In the genomic region with DNA sequence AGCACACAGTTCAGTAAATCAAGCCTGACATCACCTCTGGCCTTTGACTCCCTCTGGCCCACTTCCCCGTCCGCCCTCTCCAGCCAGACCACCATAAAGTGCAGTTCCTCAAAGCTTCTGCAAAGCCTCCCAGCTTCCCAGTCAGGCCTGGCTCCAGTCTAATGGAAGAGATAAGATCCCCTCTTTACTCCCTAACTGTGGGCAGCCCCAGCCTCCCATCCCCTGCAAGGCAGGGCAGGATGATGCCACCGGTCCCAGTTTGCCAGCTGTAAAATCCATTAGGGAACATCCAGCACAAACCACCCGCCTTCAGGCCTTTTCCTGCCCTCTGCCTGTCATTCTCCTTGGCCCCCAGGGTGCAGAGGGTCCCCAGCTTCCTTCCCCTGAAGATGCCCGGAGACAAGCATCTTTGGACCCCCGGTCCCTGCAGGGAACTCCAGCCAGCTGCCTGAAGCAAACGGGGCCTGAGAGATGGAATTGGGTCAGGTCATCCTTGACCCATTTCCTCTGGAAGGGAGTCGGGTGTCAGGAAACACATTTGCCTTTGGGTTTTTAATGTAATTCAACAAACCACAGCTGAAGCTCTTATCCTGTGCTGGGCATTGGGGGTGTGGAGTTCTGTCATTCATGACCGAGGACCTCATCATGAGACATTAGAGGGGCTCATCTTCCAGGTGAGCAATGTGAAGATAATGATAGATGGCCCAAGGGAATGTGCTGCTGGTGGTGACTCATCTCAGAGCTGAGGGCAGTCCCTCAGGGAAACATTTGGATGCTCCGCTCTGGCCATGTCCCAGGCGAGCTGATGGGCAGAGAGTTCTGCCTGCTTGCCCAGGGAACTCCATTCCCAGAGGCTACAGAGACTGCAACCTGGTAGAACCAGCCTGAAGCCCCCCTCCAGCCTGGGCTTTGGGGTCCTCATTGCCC, we compare ENCODE assay signal across 20 cellular contexts.
DNase-seq lines count a peak whose midpoint lies in the region; ATAC-seq and TF ChIP-seq lines count a peak whose summit lies in the region.
"Had no signal": no experiment of that assay in that cellular context is flagged by ENCODE, and none has a peak within 500 bp of the region (broad histone marks: within the 10 kb centered on the region; RNA-seq: fewer than 3 reads in every experiment).

No MANE protein-coding gene starts in this region.

- H3F3A ChIP-seq in GM23248 (ENCODE audit: insufficient read depth) (no peaks in the 10 kb centered on the region), SK-N-SH (replicated peaks; ENCODE audit: insufficient read depth) (no peaks in the 10 kb centered on the region)

- H3K4me1 ChIP-seq in GM23248 (ENCODE audit: insufficient read depth), result no peaks in the 10 kb centered on the region
- peaks cover 0 to 45% of the 10 kb centered on the region in 2 experiments; a peak in 1 of 4 replicates for H3K4me1 ChIP-seq in SK-N-SH (ENCODE audit: control insufficient read depth in 1 of 2, insufficient read depth in 2 of 2, low read depth in 1 of 2, low read length in 1 of 2)
- H3K4me1 ChIP-seq: upper lobe of left lung had no signal

- no peaks in the 10 kb centered on the region for H3K9me3 ChIP-seq in GM23248 (ENCODE audit: low read depth)
- no peaks in the 10 kb centered on the region for H3K9me3 ChIP-seq in SK-N-SH
- H3K9me3 ChIP-seq: upper lobe of left lung had no signal

- H3K79me2 ChIP-seq in GM23248 (ENCODE audit: insufficient read depth), result no peaks in the 10 kb centered on the region
- no peaks in the 10 kb centered on the region for H3K79me2 ChIP-seq in SK-N-SH (ENCODE audit: insufficient read depth)

- ATAC-seq in HG02885 (IDR thresholded peaks at IDR 0.05; ENCODE audit: poor library complexity, unreplicated experiment) (no peak), GM21515 (IDR thresholded peaks at IDR 0.05; ENCODE audit: unreplicated experiment) (no peak)

- H3K4me2 ChIP-seq in GM23248 (ENCODE audit: unreplicated experiment), result no peak overlapping the region
- no peak overlapping the region for H3K4me2 ChIP-seq in SK-N-SH

- H2AFZ ChIP-seq in GM23248 (no peak overlapping the region), SK-N-SH (ENCODE audit: low read depth) (no peak overlapping the region)

- 65 to 68% methylated on average over 10 to 11 of the region's 11 CpGs for WGBS in GM23248 (ENCODE audit: low coverage in 1 of 2, low lambda C conversion rate in 2 of 2, missing lambda C conversion rate in 2 of 2), 2 experiments
- WGBS in SK-N-SH (ENCODE audit: low lambda C conversion rate), result 44% methylated on average over 9 of the region's 11 CpGs

- POLR2A ChIA-PET in SK-N-SH (lab: Yijun Ruan, JAX), result interaction anchor here (0.6 to 1.4 kb wide), 4 partner anchors 15 to 682 kb away, joined by 3 read pairs; no protein-coding TSS in a partner anchor

- H4K20me1 ChIP-seq in GM23248 (ENCODE audit: insufficient read depth) (no peaks in the 10 kb centered on the region), SK-N-SH (ENCODE audit: insufficient read depth) (no peaks in the 10 kb centered on the region)

- no peaks in the 10 kb centered on the region for H3K36me3 ChIP-seq in GM23248 (ENCODE audit: low read depth)
- no peaks in the 10 kb centered on the region for H3K36me3 ChIP-seq in SK-N-SH (replicated peaks in 1 of 2; ENCODE audit: control insufficient read depth in 1 of 2, insufficient read depth in 2 of 2, low read length in 1 of 2)

- H3K4me3 ChIP-seq in GM23248 (no peak overlapping the region), SK-N-SH (ENCODE audit: low read depth in 2 of 2, low read length in 1 of 2) (no peak overlapping the region)
- H3K4me3 ChIP-seq: SK-N-MC, upper lobe of left lung had no signal

- TF ChIP-seq RAD21 in SK-N-SH (IDR thresholded peaks at IDR 0.05; ENCODE audit: low read length), result peak; percentile 41

- no peaks in the 10 kb centered on the region for H3K27me3 ChIP-seq in GM23248 (replicated peaks; ENCODE audit: insufficient read depth)
- no peaks in the 10 kb centered on the region for H3K27me3 ChIP-seq in SK-N-SH (ENCODE audit: insufficient read depth)
- H3K27me3 ChIP-seq: upper lobe of left lung had no signal

- H3K9me2 ChIP-seq in GM23248 (ENCODE audit: insufficient read depth) (no peaks in the 10 kb centered on the region), SK-N-SH (no peaks in the 10 kb centered on the region)

- no peak overlapping the region for H3K27ac ChIP-seq in GM23248
- peak overlapping the region in 1 of 2 experiments; percentile 81; a peak in 2 of 4 replicates for H3K27ac ChIP-seq in SK-N-SH (ENCODE audit: low read depth in 2 of 2, low read length in 1 of 2)
- no peak overlapping the region for H3K27ac ChIP-seq in substantia nigra (ENCODE audit: low read depth, low read length, poor library complexity, severe bottlenecking)
- H3K27ac ChIP-seq: SK-N-MC, upper lobe of left lung had no signal

- DNase-seq in A172 (ENCODE audit: low spot score), result peak; percentile 21
- DNase-seq in GM23248, result peak; percentile 47
- peak; percentile 87 for DNase-seq in SK-N-SH
- DNase-seq in left kidney (ENCODE audit: low read depth, low spot score), result peak; percentile 65
- no peak for DNase-seq in substantia nigra (lab: John Stamatoyannopoulos, UW)
- DNase-seq in GM13976 (ENCODE audit: low spot score), result no peak
- DNase-seq: ACHN; activated CD4-positive, alpha-beta T cell treated with anti-CD3 and anti-CD28 coated beads, Interleukin-2, amount 10 ng/mL, durations not matched to agents 7 days and 5 days; activated naive CD4-positive, alpha-beta T cell treated with anti-CD3 and anti-CD28 coated beads, Interleukin-2, amount 10 ng/mL, durations not matched to agents 7 days and 5 days; activated T-cell treated with anti-CD3 and anti-CD28 coated beads for 4 hours; DMS79; kidney glomerular epithelial cell; midbrain; NCI-H1092; NCI-H2107; NCI-H526 treated with DMSO at 0.1 percent for 48 hours; upper lobe of left lung had no signal

- TF ChIP-seq EP300 in SK-N-SH (IDR thresholded peaks at IDR 0.05; ENCODE audit: borderline replicate concordance in 1 of 2, low read depth in 1 of 2, low read length in 1 of 2), result peak in 1 of 2 experiments; percentile 73; a peak in 2 of 4 replicates

- TF ChIP-seq CTCF in SK-N-SH (IDR thresholded peaks at IDR 0.05), result no peak
- no peak for TF ChIP-seq CTCF in GM13976 (IDR thresholded peaks at IDR 0.05; ENCODE audit: borderline replicate concordance, control extremely low read depth, extremely low read depth, insufficient read depth, missing control alignments)

- CTCF ChIA-PET in SK-N-SH (lab: Yijun Ruan, JAX), result interaction anchor here (1.0 to 2.8 kb wide), 7 partner anchors 11 to 105 kb away, joined by 3 to 8 read pairs (median 4); no protein-coding TSS in a partner anchor

- in situ Hi-C loops in GM23248 (cut with MboI) (no loop called here), GM13976 (cut with MboI; ENCODE audit: low sequenced_read_pairs, unreplicated experiment) (no loop called here)

- H3K9ac ChIP-seq in GM23248 (no peak overlapping the region), SK-N-SH (no peak overlapping the region)

TF ChIP-seq in SK-N-SH, 30 proteins besides CTCF, POLR2A, EP300 and RAD21:
- 0 out of 2 replicates have a peak, but pooled peaks have one; percentile 17 for TF ChIP-seq FOSL2 (IDR thresholded peaks at IDR 0.05; ENCODE audit: borderline replicate concordance, low read depth)
- TF ChIP-seq GATA2 (CRISPR knock-in tag; IDR thresholded peaks at IDR 0.05), result peak; percentile 91
- TF ChIP-seq FOXJ3 (CRISPR knock-in tag; IDR thresholded peaks at IDR 0.05), result peak; percentile 77; the same call in 1 of the 2 replicates
- TF ChIP-seq TEAD4 (IDR thresholded peaks at IDR 0.05; ENCODE audit: borderline replicate concordance, insufficient read depth), result no peak
- TF ChIP-seq, protein P1, sequence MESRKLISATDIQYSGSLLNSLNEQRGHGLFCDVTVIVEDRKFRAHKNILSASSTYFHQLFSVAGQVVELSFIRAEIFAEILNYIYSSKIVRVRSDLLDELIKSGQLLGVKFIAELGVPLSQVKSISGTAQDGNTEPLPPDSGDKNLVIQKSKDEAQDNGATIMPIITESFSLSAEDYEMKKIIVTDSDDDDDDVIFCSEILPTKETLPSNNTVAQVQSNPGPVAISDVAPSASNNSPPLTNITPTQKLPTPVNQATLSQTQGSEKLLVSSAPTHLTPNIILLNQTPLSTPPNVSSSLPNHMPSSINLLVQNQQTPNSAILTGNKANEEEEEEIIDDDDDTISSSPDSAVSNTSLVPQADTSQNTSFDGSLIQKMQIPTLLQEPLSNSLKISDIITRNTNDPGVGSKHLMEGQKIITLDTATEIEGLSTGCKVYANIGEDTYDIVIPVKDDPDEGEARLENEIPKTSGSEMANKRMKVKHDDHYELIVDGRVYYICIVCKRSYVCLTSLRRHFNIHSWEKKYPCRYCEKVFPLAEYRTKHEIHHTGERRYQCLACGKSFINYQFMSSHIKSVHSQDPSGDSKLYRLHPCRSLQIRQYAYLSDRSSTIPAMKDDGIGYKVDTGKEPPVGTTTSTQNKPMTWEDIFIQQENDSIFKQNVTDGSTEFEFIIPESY (IDR thresholded peaks at IDR 0.05; ENCODE audit: borderline replicate concordance, low read depth), result no peak
- TF ChIP-seq, protein P2, sequence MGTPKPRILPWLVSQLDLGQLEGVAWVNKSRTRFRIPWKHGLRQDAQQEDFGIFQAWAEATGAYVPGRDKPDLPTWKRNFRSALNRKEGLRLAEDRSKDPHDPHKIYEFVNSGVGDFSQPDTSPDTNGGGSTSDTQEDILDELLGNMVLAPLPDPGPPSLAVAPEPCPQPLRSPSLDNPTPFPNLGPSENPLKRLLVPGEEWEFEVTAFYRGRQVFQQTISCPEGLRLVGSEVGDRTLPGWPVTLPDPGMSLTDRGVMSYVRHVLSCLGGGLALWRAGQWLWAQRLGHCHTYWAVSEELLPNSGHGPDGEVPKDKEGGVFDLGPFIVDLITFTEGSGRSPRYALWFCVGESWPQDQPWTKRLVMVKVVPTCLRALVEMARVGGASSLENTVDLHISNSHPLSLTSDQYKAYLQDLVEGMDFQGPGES (IDR thresholded peaks at IDR 0.05; ENCODE audit: low read depth, low read length), result no peak
TF ChIP-seq in SK-N-SH: peak in this region for 3.

Comparison
In these comparisons a context has a peak if more than half of its experiments do, and no peak if none do; other contexts are left out.
1. DNase-seq: peak in A172 (single experiment), GM23248 (single experiment), SK-N-SH (single experiment) and left kidney (single experiment); none in substantia nigra (0 of 49) and GM13976 (single experiment).